Comparison of ENCODE assay signal across 24 cellular contexts in genomic region chr18:356763-357162, GRCh38.
"Had no signal": no experiment of that assay in that cellular context is flagged by ENCODE, and none has a peak within 500 bp of the region (broad histone marks: within the 10 kb centered on the region; RNA-seq: fewer than 3 reads in every experiment).

No MANE protein-coding gene starts in this region.

- H3K27ac Mint-ChIP-seq: activated CD4-positive, alpha-beta T cell treated with anti-CD3 and anti-CD28 coated beads, Interleukin-2, amount 10 ng/mL, durations not matched to agents 7 days and 5 days; activated CD8-positive, alpha-beta memory T cell treated with anti-CD3 and anti-CD28 coated beads, Interleukin-2, amount 10 ng/mL, durations not matched to agents 7 days and 5 days; activated CD8-positive, alpha-beta T cell treated with anti-CD3 and anti-CD28 coated beads for 36 hours; activated naive CD8-positive, alpha-beta T cell treated with anti-CD3 and anti-CD28 coated beads, Interleukin-2, amount 50 U/mL, for 24 hours; activated T-helper 1 cell treated with anti-CD3 and anti-CD28 coated beads, Interleukin-12 subunit alpha, Interleukin-12 subunit beta, Interleukin-2, Interleukin-4 antibody, amounts not matched to agents 30 ng/mL and 10 ng/mL and 1 ng/mL, durations not matched to agents 14 hours and 24 hours and 36 hours; dendritic cell treated with granulocyte-macrophage colony-stimulating factor and Interleukin-4, amounts not matched to agents 40 ng/mL and 50 ng/mL, for 4 days; stimulated activated naive CD8-positive, alpha-beta T cell treated with anti-CD3 and anti-CD28 coated beads, Interleukin-15, Interleukin-2, amounts not matched to agents 100 ng/mL and 50 ng/mL, for 24 hours had no signal

- DNase-seq: activated CD4-positive, alpha-beta T cell treated with anti-CD3 and anti-CD28 coated beads, Interleukin-2, amount 10 ng/mL, durations not matched to agents 7 days and 5 days; activated CD4-positive, CD25-positive, alpha-beta regulatory T cell treated with anti-CD3 and anti-CD28 coated beads, Interleukin-2, amount 50 U/mL, for 72 hours; activated CD8-positive, alpha-beta memory T cell treated with anti-CD3 and anti-CD28 coated beads, Interleukin-2, amount 10 ng/mL, durations not matched to agents 7 days and 5 days; activated CD8-positive, alpha-beta T cell treated with anti-CD3 and anti-CD28 coated beads for 36 hours; activated gamma-delta T cell; activated naive CD4-positive, alpha-beta T cell treated with anti-CD3 and anti-CD28 coated beads, Interleukin-2, amount 50 U/mL, for 16 hours; activated naive CD8-positive, alpha-beta T cell treated with anti-CD3 and anti-CD28 coated beads, Interleukin-2, amount 50 U/mL, for 24 hours; activated T-cell treated with anti-CD3 and anti-CD28 coated beads for 4 hours; effector CD4-positive, alpha-beta T cell; erythroblast; head of caudate nucleus; nucleus accumbens; posterior cingulate gyrus; retina; stimulated activated CD4-positive, alpha-beta T cell treated with anti-CD3 and anti-CD28 coated beads, Interleukin-12 subunit alpha, Interleukin-12 subunit beta, amount 100 ng/mL, for 4 hours; stimulated activated CD4-positive, alpha-beta T cell treated with anti-CD3 and anti-CD28 coated beads, Interleukin-4, amount 100 ng/mL, for 4 hours; tibial artery; WERI-Rb-1 had no signal

- ATAC-seq: activated CD8-positive, alpha-beta memory T cell treated with anti-CD3 and anti-CD28 coated beads, Interleukin-2, amount 10 ng/mL, durations not matched to agents 7 days and 5 days; activated CD8-positive, alpha-beta T cell treated with anti-CD3 and anti-CD28 coated beads for 36 hours; activated naive CD8-positive, alpha-beta T cell treated with anti-CD3 and anti-CD28 coated beads, Interleukin-2, amount 50 U/mL, for 24 hours had no signal

- H3K4me3 Mint-ChIP-seq: activated CD4-positive, alpha-beta T cell treated with anti-CD3 and anti-CD28 coated beads, Interleukin-2, amount 10 ng/mL, durations not matched to agents 7 days and 5 days; activated CD8-positive, alpha-beta memory T cell treated with anti-CD3 and anti-CD28 coated beads, Interleukin-2, amount 10 ng/mL, durations not matched to agents 7 days and 5 days; activated CD8-positive, alpha-beta T cell treated with anti-CD3 and anti-CD28 coated beads for 36 hours; activated naive CD8-positive, alpha-beta T cell treated with anti-CD3 and anti-CD28 coated beads, Interleukin-2, amount 50 U/mL, for 24 hours; activated T-helper 1 cell treated with anti-CD3 and anti-CD28 coated beads, Interleukin-12 subunit alpha, Interleukin-12 subunit beta, Interleukin-2, Interleukin-4 antibody, amounts not matched to agents 30 ng/mL and 10 ng/mL and 1 ng/mL, durations not matched to agents 14 hours and 24 hours and 36 hours; brain; dendritic cell treated with granulocyte-macrophage colony-stimulating factor and Interleukin-4, amounts not matched to agents 40 ng/mL and 50 ng/mL, for 4 days; stimulated activated naive CD8-positive, alpha-beta T cell treated with anti-CD3 and anti-CD28 coated beads, Interleukin-15, Interleukin-2, amounts not matched to agents 100 ng/mL and 50 ng/mL, for 24 hours had no signal

- H3K4me1 ChIP-seq: tibial artery had no signal

- FAIRE-seq: frontal cortex, islet of Langerhans had no signal

- H3K9me3 Mint-ChIP-seq: activated CD4-positive, alpha-beta T cell treated with anti-CD3 and anti-CD28 coated beads, Interleukin-2, amount 10 ng/mL, durations not matched to agents 7 days and 5 days; activated CD8-positive, alpha-beta T cell treated with anti-CD3 and anti-CD28 coated beads for 36 hours; activated naive CD8-positive, alpha-beta T cell treated with anti-CD3 and anti-CD28 coated beads, Interleukin-2, amount 50 U/mL, for 24 hours; activated T-helper 1 cell treated with anti-CD3 and anti-CD28 coated beads, Interleukin-12 subunit alpha, Interleukin-12 subunit beta, Interleukin-2, Interleukin-4 antibody, amounts not matched to agents 30 ng/mL and 10 ng/mL and 1 ng/mL, durations not matched to agents 14 hours and 24 hours and 36 hours; brain; dendritic cell treated with granulocyte-macrophage colony-stimulating factor and Interleukin-4, amounts not matched to agents 40 ng/mL and 50 ng/mL, for 4 days; stimulated activated naive CD8-positive, alpha-beta T cell treated with anti-CD3 and anti-CD28 coated beads, Interleukin-15, Interleukin-2, amounts not matched to agents 100 ng/mL and 50 ng/mL, for 24 hours had no signal

- H3K36me3 ChIP-seq: tibial artery, WERI-Rb-1 had no signal

- H3K4me1 Mint-ChIP-seq: activated CD4-positive, alpha-beta T cell treated with anti-CD3 and anti-CD28 coated beads, Interleukin-2, amount 10 ng/mL, durations not matched to agents 7 days and 5 days; activated CD8-positive, alpha-beta memory T cell treated with anti-CD3 and anti-CD28 coated beads, Interleukin-2, amount 10 ng/mL, durations not matched to agents 7 days and 5 days had no signal

- H3K36me3 Mint-ChIP-seq: activated CD8-positive, alpha-beta memory T cell treated with anti-CD3 and anti-CD28 coated beads, Interleukin-2, amount 10 ng/mL, durations not matched to agents 7 days and 5 days; brain had no signal

- H3K27me3 ChIP-seq: tibial artery had no signal

- H3K9me3 ChIP-seq: tibial artery had no signal

- H3K4me3 ChIP-seq: tibial artery had no signal

- H3K27me3 Mint-ChIP-seq: brain had no signal

- H3K27ac ChIP-seq: tibial artery, WERI-Rb-1 had no signal
